In the genomic region with DNA sequence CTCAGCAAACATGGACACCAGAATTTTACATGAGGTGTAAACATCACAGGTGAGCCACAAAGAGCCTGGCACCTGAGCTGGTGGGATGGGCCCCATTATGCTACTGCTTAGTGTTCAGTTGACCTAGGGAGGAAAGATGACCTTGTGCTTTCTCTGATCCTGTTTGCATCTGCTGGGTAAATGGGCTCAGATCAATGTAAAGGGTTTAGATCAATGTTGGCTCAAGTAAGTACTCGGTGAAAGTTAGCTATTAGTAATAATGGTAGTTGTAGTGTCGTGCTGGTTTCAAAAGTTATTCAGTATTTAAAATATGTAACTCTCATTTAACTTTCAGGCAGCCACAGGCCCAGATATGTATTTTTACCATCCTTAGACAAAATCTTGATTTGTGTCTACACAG, we compare ENCODE assay signal across 1 cellular context.
TF ChIP-seq lines count a peak whose summit lies in the region.

No MANE protein-coding gene starts in this region.

TF ChIP-seq in GM12878, 131 proteins besides CTCF, POLR2A, EP300 and RAD21 (continued from another document):
- TF ChIP-seq, protein P1, sequence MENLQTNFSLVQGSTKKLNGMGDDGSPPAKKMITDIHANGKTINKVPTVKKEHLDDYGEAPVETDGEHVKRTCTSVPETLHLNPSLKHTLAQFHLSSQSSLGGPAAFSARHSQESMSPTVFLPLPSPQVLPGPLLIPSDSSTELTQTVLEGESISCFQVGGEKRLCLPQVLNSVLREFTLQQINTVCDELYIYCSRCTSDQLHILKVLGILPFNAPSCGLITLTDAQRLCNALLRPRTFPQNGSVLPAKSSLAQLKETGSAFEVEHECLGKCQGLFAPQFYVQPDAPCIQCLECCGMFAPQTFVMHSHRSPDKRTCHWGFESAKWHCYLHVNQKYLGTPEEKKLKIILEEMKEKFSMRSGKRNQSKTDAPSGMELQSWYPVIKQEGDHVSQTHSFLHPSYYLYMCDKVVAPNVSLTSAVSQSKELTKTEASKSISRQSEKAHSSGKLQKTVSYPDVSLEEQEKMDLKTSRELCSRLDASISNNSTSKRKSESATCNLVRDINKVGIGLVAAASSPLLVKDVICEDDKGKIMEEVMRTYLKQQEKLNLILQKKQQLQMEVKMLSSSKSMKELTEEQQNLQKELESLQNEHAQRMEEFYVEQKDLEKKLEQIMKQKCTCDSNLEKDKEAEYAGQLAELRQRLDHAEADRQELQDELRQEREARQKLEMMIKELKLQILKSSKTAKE (IDR thresholded peaks at IDR 0.05; ENCODE audit: low read depth, poor library complexity, severe bottlenecking), result peak; percentile 53
- TF ChIP-seq, protein P2, sequence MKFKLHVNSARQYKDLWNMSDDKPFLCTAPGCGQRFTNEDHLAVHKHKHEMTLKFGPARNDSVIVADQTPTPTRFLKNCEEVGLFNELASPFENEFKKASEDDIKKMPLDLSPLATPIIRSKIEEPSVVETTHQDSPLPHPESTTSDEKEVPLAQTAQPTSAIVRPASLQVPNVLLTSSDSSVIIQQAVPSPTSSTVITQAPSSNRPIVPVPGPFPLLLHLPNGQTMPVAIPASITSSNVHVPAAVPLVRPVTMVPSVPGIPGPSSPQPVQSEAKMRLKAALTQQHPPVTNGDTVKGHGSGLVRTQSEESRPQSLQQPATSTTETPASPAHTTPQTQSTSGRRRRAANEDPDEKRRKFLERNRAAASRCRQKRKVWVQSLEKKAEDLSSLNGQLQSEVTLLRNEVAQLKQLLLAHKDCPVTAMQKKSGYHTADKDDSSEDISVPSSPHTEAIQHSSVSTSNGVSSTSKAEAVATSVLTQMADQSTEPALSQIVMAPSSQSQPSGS (IDR thresholded peaks at IDR 0.05; ENCODE audit: low read length), result no peak
- TF ChIP-seq NBN (IDR thresholded peaks at IDR 0.05) (no peak), RUNX3 (IDR thresholded peaks at IDR 0.05; ENCODE audit: low read length) (peak; percentile 43; the same call in 1 of the 2 replicates), JUNB (IDR thresholded peaks at IDR 0.05) (peak; percentile 76), BHLHE40 (IDR thresholded peaks at IDR 0.05; ENCODE audit: borderline replicate concordance in 1 of 2, low read depth in 2 of 2, low read length in 1 of 2) (peak in 1 of 2 experiments; percentile 57; a peak in 1 of 4 replicates)
- TF ChIP-seq, protein P3, sequence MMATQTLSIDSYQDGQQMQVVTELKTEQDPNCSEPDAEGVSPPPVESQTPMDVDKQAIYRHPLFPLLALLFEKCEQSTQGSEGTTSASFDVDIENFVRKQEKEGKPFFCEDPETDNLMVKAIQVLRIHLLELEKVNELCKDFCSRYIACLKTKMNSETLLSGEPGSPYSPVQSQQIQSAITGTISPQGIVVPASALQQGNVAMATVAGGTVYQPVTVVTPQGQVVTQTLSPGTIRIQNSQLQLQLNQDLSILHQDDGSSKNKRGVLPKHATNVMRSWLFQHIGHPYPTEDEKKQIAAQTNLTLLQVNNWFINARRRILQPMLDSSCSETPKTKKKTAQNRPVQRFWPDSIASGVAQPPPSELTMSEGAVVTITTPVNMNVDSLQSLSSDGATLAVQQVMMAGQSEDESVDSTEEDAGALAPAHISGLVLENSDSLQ (IDR thresholded peaks at IDR 0.05), result no peak
- TF ChIP-seq, protein P4, sequence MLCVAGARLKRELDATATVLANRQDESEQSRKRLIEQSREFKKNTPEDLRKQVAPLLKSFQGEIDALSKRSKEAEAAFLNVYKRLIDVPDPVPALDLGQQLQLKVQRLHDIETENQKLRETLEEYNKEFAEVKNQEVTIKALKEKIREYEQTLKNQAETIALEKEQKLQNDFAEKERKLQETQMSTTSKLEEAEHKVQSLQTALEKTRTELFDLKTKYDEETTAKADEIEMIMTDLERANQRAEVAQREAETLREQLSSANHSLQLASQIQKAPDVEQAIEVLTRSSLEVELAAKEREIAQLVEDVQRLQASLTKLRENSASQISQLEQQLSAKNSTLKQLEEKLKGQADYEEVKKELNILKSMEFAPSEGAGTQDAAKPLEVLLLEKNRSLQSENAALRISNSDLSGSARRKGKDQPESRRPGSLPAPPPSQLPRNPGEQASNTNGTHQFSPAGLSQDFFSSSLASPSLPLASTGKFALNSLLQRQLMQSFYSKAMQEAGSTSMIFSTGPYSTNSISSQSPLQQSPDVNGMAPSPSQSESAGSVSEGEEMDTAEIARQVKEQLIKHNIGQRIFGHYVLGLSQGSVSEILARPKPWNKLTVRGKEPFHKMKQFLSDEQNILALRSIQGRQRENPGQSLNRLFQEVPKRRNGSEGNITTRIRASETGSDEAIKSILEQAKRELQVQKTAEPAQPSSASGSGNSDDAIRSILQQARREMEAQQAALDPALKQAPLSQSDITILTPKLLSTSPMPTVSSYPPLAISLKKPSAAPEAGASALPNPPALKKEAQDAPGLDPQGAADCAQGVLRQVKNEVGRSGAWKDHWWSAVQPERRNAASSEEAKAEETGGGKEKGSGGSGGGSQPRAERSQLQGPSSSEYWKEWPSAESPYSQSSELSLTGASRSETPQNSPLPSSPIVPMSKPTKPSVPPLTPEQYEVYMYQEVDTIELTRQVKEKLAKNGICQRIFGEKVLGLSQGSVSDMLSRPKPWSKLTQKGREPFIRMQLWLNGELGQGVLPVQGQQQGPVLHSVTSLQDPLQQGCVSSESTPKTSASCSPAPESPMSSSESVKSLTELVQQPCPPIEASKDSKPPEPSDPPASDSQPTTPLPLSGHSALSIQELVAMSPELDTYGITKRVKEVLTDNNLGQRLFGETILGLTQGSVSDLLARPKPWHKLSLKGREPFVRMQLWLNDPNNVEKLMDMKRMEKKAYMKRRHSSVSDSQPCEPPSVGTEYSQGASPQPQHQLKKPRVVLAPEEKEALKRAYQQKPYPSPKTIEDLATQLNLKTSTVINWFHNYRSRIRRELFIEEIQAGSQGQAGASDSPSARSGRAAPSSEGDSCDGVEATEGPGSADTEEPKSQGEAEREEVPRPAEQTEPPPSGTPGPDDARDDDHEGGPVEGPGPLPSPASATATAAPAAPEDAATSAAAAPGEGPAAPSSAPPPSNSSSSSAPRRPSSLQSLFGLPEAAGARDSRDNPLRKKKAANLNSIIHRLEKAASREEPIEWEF (IDR thresholded peaks at IDR 0.05; ENCODE audit: insufficient replicate concordance, low read depth, low read length), result peak; percentile 68
TF ChIP-seq in GM12878: peak in this region for 7.
